ENCODE assay signal across 1 cellular context in the genomic region with DNA sequence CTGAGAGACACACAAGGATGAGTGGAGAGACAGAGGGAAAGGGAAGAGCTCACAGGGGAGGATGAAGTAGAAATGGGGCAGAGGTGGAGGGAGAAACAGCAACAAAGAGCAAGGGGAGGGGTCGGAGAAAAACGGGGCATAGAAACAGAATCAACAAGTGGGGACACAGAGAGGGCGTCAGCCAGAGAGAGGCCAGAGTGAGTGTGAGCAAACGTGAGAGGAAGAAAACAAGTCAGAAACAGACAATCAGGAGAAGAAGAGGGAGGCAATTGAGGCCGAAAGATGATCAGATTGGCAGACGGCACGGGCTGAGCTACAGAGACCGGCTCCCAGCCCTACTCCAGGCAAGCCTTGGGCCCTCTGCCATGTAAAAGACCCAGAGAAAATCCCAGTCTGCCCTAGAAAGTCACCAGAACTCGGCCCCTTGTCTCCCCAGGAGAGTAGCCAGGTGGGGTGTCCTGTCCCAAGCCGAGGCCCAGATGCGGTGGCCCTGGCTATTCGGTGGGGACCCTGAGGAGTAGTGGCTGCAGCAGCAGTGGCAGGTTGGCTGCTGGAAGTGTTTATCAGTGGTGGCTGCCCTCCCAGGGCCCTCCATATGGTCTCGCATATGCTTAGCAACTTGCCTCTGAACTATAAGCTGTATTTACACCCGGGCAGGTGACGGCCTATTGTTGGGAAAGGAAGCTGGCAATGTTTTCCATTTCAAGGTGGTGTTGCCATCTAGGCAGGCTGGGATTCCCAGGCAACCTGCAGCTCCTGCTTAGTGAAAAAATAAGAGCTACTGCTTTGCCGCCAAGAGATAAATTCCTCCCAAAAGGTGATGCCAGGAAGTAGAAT.
TF ChIP-seq lines count a peak whose summit lies in the region.

No MANE protein-coding gene starts in this region.

TF ChIP-seq in H1, 55 proteins besides CTCF, POLR2A, EP300 and RAD21:
- TF ChIP-seq TAF7 (optimal IDR thresholded peaks at IDR 0.05; ENCODE audit: borderline replicate concordance, low read depth, low read length) (no peak), BCL11A (IDR thresholded peaks at IDR 0.05; ENCODE audit: low read depth in 2 of 2, low read length in 2 of 2) (no peak)
